ENCODE assay signal across 1 cellular context in the genomic region with DNA sequence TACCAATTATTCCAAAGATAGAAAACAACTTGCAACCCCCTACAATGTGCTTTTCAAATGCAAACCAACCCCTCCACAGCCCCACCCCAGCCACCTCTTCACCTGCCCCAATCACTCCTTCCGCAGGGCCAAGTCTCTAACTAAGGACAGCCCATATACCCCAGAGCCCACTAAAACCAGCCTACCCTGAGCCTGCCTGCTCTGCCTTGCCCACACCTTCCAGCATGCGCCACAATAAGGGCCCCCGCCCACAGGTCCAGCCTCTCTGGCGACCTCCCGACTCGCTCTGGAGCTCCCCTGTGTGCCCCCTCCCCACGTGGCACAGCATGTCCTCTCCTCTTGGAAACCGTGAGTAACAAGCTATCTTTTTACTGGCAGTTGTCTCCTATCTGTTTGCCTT.
TF ChIP-seq lines count a peak whose summit lies in the region.

No MANE protein-coding gene starts in this region.

TF ChIP-seq in H1, 55 proteins besides CTCF, POLR2A, EP300 and RAD21 (continued from another document):
- TF ChIP-seq, protein P1, sequence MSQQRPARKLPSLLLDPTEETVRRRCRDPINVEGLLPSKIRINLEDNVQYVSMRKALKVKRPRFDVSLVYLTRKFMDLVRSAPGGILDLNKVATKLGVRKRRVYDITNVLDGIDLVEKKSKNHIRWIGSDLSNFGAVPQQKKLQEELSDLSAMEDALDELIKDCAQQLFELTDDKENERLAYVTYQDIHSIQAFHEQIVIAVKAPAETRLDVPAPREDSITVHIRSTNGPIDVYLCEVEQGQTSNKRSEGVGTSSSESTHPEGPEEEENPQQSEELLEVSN (IDR thresholded peaks at IDR 0.05): 0 out of 2 replicates have a peak, but pooled peaks have one; percentile 12
- peak; percentile 66; the same call in 1 of the 2 replicates for TF ChIP-seq POLR2AphosphoS5 (IDR thresholded peaks at IDR 0.05; ENCODE audit: low read depth, low read length)
- TF ChIP-seq NRF1 (IDR thresholded peaks at IDR 0.05; ENCODE audit: low read depth, low read length): no peak
- TF ChIP-seq, protein P2, sequence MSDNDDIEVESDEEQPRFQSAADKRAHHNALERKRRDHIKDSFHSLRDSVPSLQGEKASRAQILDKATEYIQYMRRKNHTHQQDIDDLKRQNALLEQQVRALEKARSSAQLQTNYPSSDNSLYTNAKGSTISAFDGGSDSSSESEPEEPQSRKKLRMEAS (IDR thresholded peaks at IDR 0.05): peak; percentile 68
- TF ChIP-seq SP1 (IDR thresholded peaks at IDR 0.05; ENCODE audit: low read depth, low read length): peak; percentile 54; the same call in 1 of the 2 replicates
- TF ChIP-seq KDM4A (IDR thresholded peaks at IDR 0.05; ENCODE audit: low read depth, low read length, severe bottlenecking): peak; percentile 34
- peak; percentile 66 for TF ChIP-seq TAF1 (IDR thresholded peaks at IDR 0.05; ENCODE audit: low read depth, low read length)
- TF ChIP-seq PHF8 (conservative IDR thresholded peaks at IDR 0.05; ENCODE audit: low read depth, low read length): 0 out of 2 replicates have a peak, but pooled peaks have one; percentile 33
- TF ChIP-seq, protein P3, sequence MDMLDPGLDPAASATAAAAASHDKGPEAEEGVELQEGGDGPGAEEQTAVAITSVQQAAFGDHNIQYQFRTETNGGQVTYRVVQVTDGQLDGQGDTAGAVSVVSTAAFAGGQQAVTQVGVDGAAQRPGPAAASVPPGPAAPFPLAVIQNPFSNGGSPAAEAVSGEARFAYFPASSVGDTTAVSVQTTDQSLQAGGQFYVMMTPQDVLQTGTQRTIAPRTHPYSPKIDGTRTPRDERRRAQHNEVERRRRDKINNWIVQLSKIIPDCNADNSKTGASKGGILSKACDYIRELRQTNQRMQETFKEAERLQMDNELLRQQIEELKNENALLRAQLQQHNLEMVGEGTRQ (IDR thresholded peaks at IDR 0.05; ENCODE audit: low read length): no peak
- peak; percentile 43 for TF ChIP-seq TAF7 (optimal IDR thresholded peaks at IDR 0.05; ENCODE audit: borderline replicate concordance, low read depth, low read length)
